In genomic region chr6:168119539-168119938, GRCh38 we compare ENCODE assay signal across 1 cellular context.
TF ChIP-seq lines count a peak whose summit lies in the region.

No MANE protein-coding gene starts in this region.

TF ChIP-seq in HEK293, 187 proteins besides CTCF, POLR2A, EP300 and RAD21 (continued from another document):
- TF ChIP-seq ZNF513 (tag by site-specific recombination; IDR thresholded peaks at IDR 0.05) (peak; percentile 96), ZNF521 (tag by site-specific recombination; IDR thresholded peaks at IDR 0.05) (no peak), ZNF560 (tag by site-specific recombination; IDR thresholded peaks at IDR 0.05; ENCODE audit: borderline replicate concordance) (no peak), HOXA7 (CRISPR knock-in tag; IDR thresholded peaks at IDR 0.05; ENCODE audit: borderline replicate concordance) (no peak), YY1 (tag by site-specific recombination; IDR thresholded peaks at IDR 0.05) (no peak; the same call in 1 of the 2 replicates), ZBTB44 (tag by site-specific recombination; IDR thresholded peaks at IDR 0.05) (no peak), ZNF335 (tag by site-specific recombination; conservative IDR thresholded peaks at IDR 0.05) (no peak), GLIS1 (tag by site-specific recombination; IDR thresholded peaks at IDR 0.05) (no peak), ZNF37A (tag by site-specific recombination; IDR thresholded peaks at IDR 0.05) (no peak), ZNF302 (tag by site-specific recombination; IDR thresholded peaks at IDR 0.05; ENCODE audit: low read depth) (peak; percentile 81; the same call in 1 of the 2 replicates), ZBTB20 (tag by site-specific recombination; IDR thresholded peaks at IDR 0.05) (no peak), ZNF292 (tag by site-specific recombination; IDR thresholded peaks at IDR 0.05; ENCODE audit: borderline replicate concordance, low read depth) (no peak), ZNF157 (tag by site-specific recombination; IDR thresholded peaks at IDR 0.05) (no peak), ZNF518A (tag by site-specific recombination; conservative IDR thresholded peaks at IDR 0.05; ENCODE audit: low read depth) (no peak), ZNF169 (tag by site-specific recombination; IDR thresholded peaks at IDR 0.05) (no peak), ZNF26 (tag by site-specific recombination; IDR thresholded peaks at IDR 0.05) (no peak), SP3 (tag by site-specific recombination; IDR thresholded peaks at IDR 0.05) (no peak), ZNF692 (tag by site-specific recombination; IDR thresholded peaks at IDR 0.05) (no peak)
- TF ChIP-seq, protein P1, sequence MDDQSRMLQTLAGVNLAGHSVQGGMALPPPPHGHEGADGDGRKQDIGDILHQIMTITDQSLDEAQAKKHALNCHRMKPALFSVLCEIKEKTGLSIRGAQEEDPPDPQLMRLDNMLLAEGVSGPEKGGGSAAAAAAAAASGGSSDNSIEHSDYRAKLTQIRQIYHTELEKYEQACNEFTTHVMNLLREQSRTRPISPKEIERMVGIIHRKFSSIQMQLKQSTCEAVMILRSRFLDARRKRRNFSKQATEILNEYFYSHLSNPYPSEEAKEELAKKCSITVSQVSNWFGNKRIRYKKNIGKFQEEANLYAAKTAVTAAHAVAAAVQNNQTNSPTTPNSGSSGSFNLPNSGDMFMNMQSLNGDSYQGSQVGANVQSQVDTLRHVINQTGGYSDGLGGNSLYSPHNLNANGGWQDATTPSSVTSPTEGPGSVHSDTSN (CRISPR knock-in tag; IDR thresholded peaks at IDR 0.05): no peak
TF ChIP-seq in HEK293: peak in this region for 7.
